2 cellular contexts compared by ENCODE assay signal in the genomic region with DNA sequence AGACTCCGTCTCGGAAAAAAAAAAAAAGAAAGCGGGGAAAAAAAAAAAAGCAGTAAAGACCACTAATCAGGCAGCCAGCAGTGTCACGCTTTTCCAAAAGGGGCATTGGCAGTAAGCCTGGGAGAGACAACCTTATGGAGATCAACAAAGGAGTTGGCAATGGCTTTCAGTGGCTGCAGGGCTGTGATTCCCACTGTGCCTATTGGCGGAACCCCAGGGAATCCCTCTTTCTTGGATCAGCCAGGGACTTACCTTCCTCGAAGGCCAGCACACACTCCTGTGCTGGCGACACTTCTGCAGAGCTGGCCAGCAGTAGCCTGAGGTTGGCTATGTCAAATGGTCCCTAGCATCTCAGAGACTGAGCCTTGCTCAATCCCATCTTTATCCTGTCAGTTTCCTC.
TF ChIP-seq lines count a peak whose summit lies in the region.

No MANE protein-coding gene starts in this region.

TF ChIP-seq in GM23338, 12 proteins besides CTCF, POLR2A, EP300 and RAD21:
- TF ChIP-seq, protein P1, sequence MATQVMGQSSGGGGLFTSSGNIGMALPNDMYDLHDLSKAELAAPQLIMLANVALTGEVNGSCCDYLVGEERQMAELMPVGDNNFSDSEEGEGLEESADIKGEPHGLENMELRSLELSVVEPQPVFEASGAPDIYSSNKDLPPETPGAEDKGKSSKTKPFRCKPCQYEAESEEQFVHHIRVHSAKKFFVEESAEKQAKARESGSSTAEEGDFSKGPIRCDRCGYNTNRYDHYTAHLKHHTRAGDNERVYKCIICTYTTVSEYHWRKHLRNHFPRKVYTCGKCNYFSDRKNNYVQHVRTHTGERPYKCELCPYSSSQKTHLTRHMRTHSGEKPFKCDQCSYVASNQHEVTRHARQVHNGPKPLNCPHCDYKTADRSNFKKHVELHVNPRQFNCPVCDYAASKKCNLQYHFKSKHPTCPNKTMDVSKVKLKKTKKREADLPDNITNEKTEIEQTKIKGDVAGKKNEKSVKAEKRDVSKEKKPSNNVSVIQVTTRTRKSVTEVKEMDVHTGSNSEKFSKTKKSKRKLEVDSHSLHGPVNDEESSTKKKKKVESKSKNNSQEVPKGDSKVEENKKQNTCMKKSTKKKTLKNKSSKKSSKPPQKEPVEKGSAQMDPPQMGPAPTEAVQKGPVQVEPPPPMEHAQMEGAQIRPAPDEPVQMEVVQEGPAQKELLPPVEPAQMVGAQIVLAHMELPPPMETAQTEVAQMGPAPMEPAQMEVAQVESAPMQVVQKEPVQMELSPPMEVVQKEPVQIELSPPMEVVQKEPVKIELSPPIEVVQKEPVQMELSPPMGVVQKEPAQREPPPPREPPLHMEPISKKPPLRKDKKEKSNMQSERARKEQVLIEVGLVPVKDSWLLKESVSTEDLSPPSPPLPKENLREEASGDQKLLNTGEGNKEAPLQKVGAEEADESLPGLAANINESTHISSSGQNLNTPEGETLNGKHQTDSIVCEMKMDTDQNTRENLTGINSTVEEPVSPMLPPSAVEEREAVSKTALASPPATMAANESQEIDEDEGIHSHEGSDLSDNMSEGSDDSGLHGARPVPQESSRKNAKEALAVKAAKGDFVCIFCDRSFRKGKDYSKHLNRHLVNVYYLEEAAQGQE (IDR thresholded peaks at IDR 0.05; ENCODE audit: unreplicated experiment), result no peak
- TF ChIP-seq NANOG (IDR thresholded peaks at IDR 0.05; ENCODE audit: borderline replicate concordance), result no peak
- TF ChIP-seq EZH2 (IDR thresholded peaks at IDR 0.05; ENCODE audit: low read depth, unreplicated experiment), result no peak
- TF ChIP-seq STAT1 (IDR thresholded peaks at IDR 0.05; ENCODE audit: unreplicated experiment), result no peak
- no peak for TF ChIP-seq ZNF114 (CRISPR knock-in tag; IDR thresholded peaks at IDR 0.05)

TF ChIP-seq in HepG2, 621 proteins besides CTCF, POLR2A, EP300 and RAD21:
- TF ChIP-seq ZKSCAN5 (CRISPR knock-in tag; IDR thresholded peaks at IDR 0.05), result no peak
- TF ChIP-seq HNF4A (CRISPR knock-in tag; IDR thresholded peaks at IDR 0.05), result no peak
- no peak for TF ChIP-seq MED1 (CRISPR knock-in tag; IDR thresholded peaks at IDR 0.05)
- no peak for TF ChIP-seq ZNF160 (CRISPR knock-in tag; IDR thresholded peaks at IDR 0.05)
- no peak for TF ChIP-seq ZNF33B (CRISPR knock-in tag; IDR thresholded peaks at IDR 0.05)
